8 cellular contexts compared by ENCODE assay signal in the genomic region with DNA sequence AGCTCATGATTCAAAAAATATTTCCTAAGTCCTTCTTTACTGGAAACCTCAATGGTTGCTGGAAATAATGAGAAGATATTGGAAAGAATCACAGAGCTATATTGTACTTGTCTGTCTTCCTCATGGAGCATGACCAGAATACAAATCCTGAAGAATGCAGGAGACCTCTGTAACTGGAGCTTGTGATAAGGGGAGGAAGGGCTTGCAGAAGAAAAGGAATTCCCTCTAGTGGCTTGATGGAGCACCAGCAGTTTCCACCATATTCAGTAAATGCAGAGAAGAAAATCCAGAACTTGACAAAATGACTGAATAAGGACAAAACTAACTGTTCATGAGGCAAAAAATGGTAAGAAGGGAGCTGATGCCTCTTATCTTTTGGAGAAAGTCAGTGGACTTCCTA.
A peak's percentile ranks its signal among the peaks of the same experiment; 100 is the strongest.
DNase-seq lines count a peak whose midpoint lies in the region; ATAC-seq and TF ChIP-seq lines count a peak whose summit lies in the region.

No MANE protein-coding gene starts in this region.

- no peak for ATAC-seq in HG02840 (IDR thresholded peaks at IDR 0.05; ENCODE audit: low FRiP score, unreplicated experiment)

- H3K36me3 Mint-ChIP-seq in HFFc6 (ENCODE audit: low read depth) (no peaks in the 10 kb centered on the region; the same call in 1 of the 2 replicates), type B pancreatic cell (no peaks in the 10 kb centered on the region)

- H3K4me1 Mint-ChIP-seq in HFFc6 (ENCODE audit: low read depth) (peaks cover 13% of the 10 kb centered on the region; the same call in 1 of the 2 replicates), type B pancreatic cell (ENCODE audit: unreplicated experiment) (no peaks in the 10 kb centered on the region)

- H3K9me3 Mint-ChIP-seq in HFFc6 (peaks cover 3% of the 10 kb centered on the region; the same call in 1 of the 2 replicates), type B pancreatic cell (no peaks in the 10 kb centered on the region)

- H3K27ac Mint-ChIP-seq in HFFc6, result no peak overlapping the region; the same call in 1 of the 2 replicates
- H3K27ac Mint-ChIP-seq in type B pancreatic cell, result no peak overlapping the region

- H3K4me3 Mint-ChIP-seq in HFFc6 (no peak overlapping the region), type B pancreatic cell (no peak overlapping the region)

- peak; percentile 68; the same call in 1 of the 2 replicates for TF ChIP-seq CTCF in HFFc6 (IDR thresholded peaks at IDR 0.05)
- TF ChIP-seq CTCF in type B pancreatic cell (conservative IDR thresholded peaks at IDR 0.05), result peak; percentile 76

- DNase-seq in DMS 273 treated with DMSO at 0.1 percent for 48 hours (lab: John Stamatoyannopoulos, UW) (peak; percentile 8), HFFc6 (no peak), SHP77 treated with DMSO at 0.1 percent for 48 hours (lab: John Stamatoyannopoulos, UW) (peak; percentile 12), glomerular endothelial cell (ENCODE audit: extremely low read depth, low read depth, low spot score) (peak; percentile 22), type B pancreatic cell (ENCODE audit: extremely low spot score, unreplicated experiment) (no peak), NK-92 (lab: John Stamatoyannopoulos, UW; ENCODE audit: unreplicated experiment) (no peak)
- DNase-seq in effector CD4-positive, alpha-beta T cell, result no peak

- H3K27me3 Mint-ChIP-seq in HFFc6 (ENCODE audit: insufficient read depth), result no peaks in the 10 kb centered on the region
- no peaks in the 10 kb centered on the region for H3K27me3 Mint-ChIP-seq in type B pancreatic cell

Comparison
In these comparisons a context has a peak if more than half of its experiments do, and no peak if none do; other contexts are left out.
1. DNase-seq: peak in DMS 273 treated with DMSO at 0.1 percent for 48 hours (single experiment), SHP77 treated with DMSO at 0.1 percent for 48 hours (single experiment) and glomerular endothelial cell (single experiment); none in HFFc6 (single experiment), type B pancreatic cell (single experiment), effector CD4-positive, alpha-beta T cell (single experiment) and NK-92 (single experiment).